In the genomic region with DNA sequence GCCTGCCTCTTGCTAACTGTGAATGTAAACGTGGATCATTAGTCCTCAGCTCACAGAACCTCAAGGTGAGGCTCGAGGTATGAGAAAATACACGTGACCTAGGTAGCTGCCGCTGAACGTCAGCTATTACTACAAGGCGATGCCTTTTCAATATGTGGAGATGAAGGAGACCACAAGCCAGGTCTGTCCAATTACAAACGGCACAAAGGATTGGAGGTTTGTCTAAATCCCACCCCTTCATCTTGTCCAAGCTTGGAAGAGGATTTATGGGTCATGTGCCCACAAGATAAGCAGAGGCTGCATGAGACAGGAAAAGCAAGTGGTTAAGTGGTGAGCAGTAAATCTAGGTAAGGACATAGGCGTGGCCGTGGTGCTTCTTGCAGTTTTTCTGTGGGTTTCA, we compare ENCODE assay signal across 1 cellular context.
TF ChIP-seq lines count a peak whose summit lies in the region.

No MANE protein-coding gene starts in this region.

TF ChIP-seq in H1, 55 proteins besides CTCF, POLR2A, EP300 and RAD21:
- no peak for TF ChIP-seq POU5F1 (IDR thresholded peaks at IDR 0.05; ENCODE audit: low read depth, low read length)
- TF ChIP-seq TCF12 (IDR thresholded peaks at IDR 0.05; ENCODE audit: low read depth, low read length) = no peak
- TF ChIP-seq CHD1 (IDR thresholded peaks at IDR 0.05; ENCODE audit: low read depth, low read length) = no peak
- TF ChIP-seq CBX5 (IDR thresholded peaks at IDR 0.05; ENCODE audit: low read depth, low read length) = no peak
- no peak for TF ChIP-seq GABPA (IDR thresholded peaks at IDR 0.05; ENCODE audit: borderline replicate concordance, insufficient read depth, low read length)
- TF ChIP-seq, protein P1, sequence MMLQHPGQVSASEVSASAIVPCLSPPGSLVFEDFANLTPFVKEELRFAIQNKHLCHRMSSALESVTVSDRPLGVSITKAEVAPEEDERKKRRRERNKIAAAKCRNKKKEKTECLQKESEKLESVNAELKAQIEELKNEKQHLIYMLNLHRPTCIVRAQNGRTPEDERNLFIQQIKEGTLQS (IDR thresholded peaks at IDR 0.05; ENCODE audit: insufficient read depth, low read depth, low read length) = no peak
- no peak for TF ChIP-seq EGR1 (IDR thresholded peaks at IDR 0.05; ENCODE audit: borderline replicate concordance, low read depth, low read length)
- no peak for TF ChIP-seq RXRA (IDR thresholded peaks at IDR 0.05; ENCODE audit: insufficient read depth, low read depth, low read length)
- no peak for TF ChIP-seq RFX5 (IDR thresholded peaks at IDR 0.05; ENCODE audit: borderline replicate concordance, low read depth, low read length)
- TF ChIP-seq, protein P2, sequence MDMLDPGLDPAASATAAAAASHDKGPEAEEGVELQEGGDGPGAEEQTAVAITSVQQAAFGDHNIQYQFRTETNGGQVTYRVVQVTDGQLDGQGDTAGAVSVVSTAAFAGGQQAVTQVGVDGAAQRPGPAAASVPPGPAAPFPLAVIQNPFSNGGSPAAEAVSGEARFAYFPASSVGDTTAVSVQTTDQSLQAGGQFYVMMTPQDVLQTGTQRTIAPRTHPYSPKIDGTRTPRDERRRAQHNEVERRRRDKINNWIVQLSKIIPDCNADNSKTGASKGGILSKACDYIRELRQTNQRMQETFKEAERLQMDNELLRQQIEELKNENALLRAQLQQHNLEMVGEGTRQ (IDR thresholded peaks at IDR 0.05; ENCODE audit: low read length) = no peak
- TF ChIP-seq, protein P3, sequence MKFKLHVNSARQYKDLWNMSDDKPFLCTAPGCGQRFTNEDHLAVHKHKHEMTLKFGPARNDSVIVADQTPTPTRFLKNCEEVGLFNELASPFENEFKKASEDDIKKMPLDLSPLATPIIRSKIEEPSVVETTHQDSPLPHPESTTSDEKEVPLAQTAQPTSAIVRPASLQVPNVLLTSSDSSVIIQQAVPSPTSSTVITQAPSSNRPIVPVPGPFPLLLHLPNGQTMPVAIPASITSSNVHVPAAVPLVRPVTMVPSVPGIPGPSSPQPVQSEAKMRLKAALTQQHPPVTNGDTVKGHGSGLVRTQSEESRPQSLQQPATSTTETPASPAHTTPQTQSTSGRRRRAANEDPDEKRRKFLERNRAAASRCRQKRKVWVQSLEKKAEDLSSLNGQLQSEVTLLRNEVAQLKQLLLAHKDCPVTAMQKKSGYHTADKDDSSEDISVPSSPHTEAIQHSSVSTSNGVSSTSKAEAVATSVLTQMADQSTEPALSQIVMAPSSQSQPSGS (IDR thresholded peaks at IDR 0.05; ENCODE audit: low read length) = no peak
